In genomic region chr5:14730881-14731280, GRCh38 we compare ENCODE assay signal across 14 cellular contexts.
"Had no signal": no experiment of that assay in that cellular context is flagged by ENCODE, and none has a peak within 500 bp of the region (broad histone marks: within the 10 kb centered on the region; RNA-seq: fewer than 3 reads in every experiment).

No MANE protein-coding gene starts in this region.

- ATAC-seq: activated CD8-positive, alpha-beta memory T cell treated with anti-CD3 and anti-CD28 coated beads, Interleukin-2, amount 10 ng/mL, durations not matched to agents 7 days and 5 days; left cardiac atrium; natural killer cell had no signal

- H3K4me3 ChIP-seq: esophagus muscularis mucosa, stomach had no signal

- H3K27ac Mint-ChIP-seq: activated CD8-positive, alpha-beta memory T cell treated with anti-CD3 and anti-CD28 coated beads, Interleukin-2, amount 10 ng/mL, durations not matched to agents 7 days and 5 days; natural killer cell had no signal

- H3K27ac ChIP-seq: esophagus muscularis mucosa, stomach had no signal

- H3K9me3 Mint-ChIP-seq: natural killer cell had no signal

- H3K9me3 ChIP-seq: esophagus muscularis mucosa, stomach had no signal

- H3K4me3 Mint-ChIP-seq: activated CD8-positive, alpha-beta memory T cell treated with anti-CD3 and anti-CD28 coated beads, Interleukin-2, amount 10 ng/mL, durations not matched to agents 7 days and 5 days; natural killer cell had no signal

- H3K27me3 ChIP-seq: esophagus muscularis mucosa, stomach had no signal

- FAIRE-seq: urothelium cell line had no signal

- H3K27me3 Mint-ChIP-seq: activated CD8-positive, alpha-beta memory T cell treated with anti-CD3 and anti-CD28 coated beads, Interleukin-2, amount 10 ng/mL, durations not matched to agents 7 days and 5 days had no signal

- H3K36me3 Mint-ChIP-seq: activated CD8-positive, alpha-beta memory T cell treated with anti-CD3 and anti-CD28 coated beads, Interleukin-2, amount 10 ng/mL, durations not matched to agents 7 days and 5 days; natural killer cell had no signal

- DNase-seq: activated CD4-positive, alpha-beta T cell treated with anti-CD3 and anti-CD28 coated beads for 1 hour; activated CD4-positive, alpha-beta T cell treated with anti-CD3 and anti-CD28 coated beads, Interleukin-2, amount 50 U/mL, for 48 hours; activated CD8-positive, alpha-beta memory T cell treated with anti-CD3 and anti-CD28 coated beads, Interleukin-2, amount 10 ng/mL, durations not matched to agents 7 days and 5 days; activated naive CD4-positive, alpha-beta T cell treated with anti-CD3 and anti-CD28 coated beads, Interleukin-2, amount 50 U/mL, for 16 hours; anterior cingulate cortex; head of caudate nucleus; left cardiac atrium; natural killer cell; stimulated activated CD4-positive, alpha-beta T cell treated with anti-CD3 and anti-CD28 coated beads, Interleukin-2, amount 100 ng/mL, for 48 hours; stomach; SW 1271; T-helper 9 cell had no signal
